ENCODE assay signal across 8 cellular contexts in genomic region chr2:41736105-41736567, GRCh38.
DNase-seq lines count a peak whose midpoint lies in the region; ATAC-seq and TF ChIP-seq lines count a peak whose summit lies in the region.

No MANE protein-coding gene starts in this region.

- 71% methylated on average over 5 of the region's 5 CpGs for WGBS in smooth muscle cell (ENCODE audit: low lambda C conversion rate)

- DNase-seq in activated CD4-positive, alpha-beta T cell treated with anti-CD3 and anti-CD28 coated beads for 36 hours: no peak
- DNase-seq in activated CD4-positive, alpha-beta T cell treated with anti-CD3 and anti-CD28 coated beads, Interleukin-2, amount 10 ng/mL, durations not matched to agents 7 days and 5 days: no peak
- DNase-seq in OCI-M2 (lab: John Stamatoyannopoulos, UW; ENCODE audit: unreplicated experiment): peak; percentile 50
- no peak for DNase-seq in smooth muscle cell (lab: John Stamatoyannopoulos, UW; ENCODE audit: unreplicated experiment)
- DNase-seq in NCI-H82 (lab: John Stamatoyannopoulos, UW): no peak
- DNase-seq in ascending aorta (ENCODE audit: low spot score in 2 of 2): no peak
- no peak for DNase-seq in COR-L47 (lab: John Stamatoyannopoulos, UW)

- H3K36me3 Mint-ChIP-seq in activated CD4-positive, alpha-beta T cell treated with anti-CD3 and anti-CD28 coated beads for 36 hours (ENCODE audit: low read depth): no peaks in the 10 kb centered on the region
- H3K36me3 Mint-ChIP-seq in activated CD4-positive, alpha-beta T cell treated with anti-CD3 and anti-CD28 coated beads, Interleukin-2, amount 10 ng/mL, durations not matched to agents 7 days and 5 days (ENCODE audit: low read depth): no peaks in the 10 kb centered on the region

- peaks cover 13% of the 10 kb centered on the region for H3K27me3 Mint-ChIP-seq in activated CD4-positive, alpha-beta T cell treated with anti-CD3 and anti-CD28 coated beads for 36 hours
- H3K27me3 Mint-ChIP-seq in activated CD4-positive, alpha-beta T cell treated with anti-CD3 and anti-CD28 coated beads, Interleukin-2, amount 10 ng/mL, durations not matched to agents 7 days and 5 days: peaks cover 10% of the 10 kb centered on the region

- peak overlapping the region; percentile 1 for H2AFZ ChIP-seq in smooth muscle cell (ENCODE audit: low read depth)

- H3F3A ChIP-seq in smooth muscle cell (ENCODE audit: low read depth): peaks cover 5% of the 10 kb centered on the region

- no peaks in the 10 kb centered on the region for H3K79me2 ChIP-seq in smooth muscle cell (ENCODE audit: low read depth)

- H3K36me3 ChIP-seq in smooth muscle cell (ENCODE audit: low read depth): no peaks in the 10 kb centered on the region
- no peaks in the 10 kb centered on the region for H3K36me3 ChIP-seq in ascending aorta

- peaks cover 10% of the 10 kb centered on the region for H3K4me1 ChIP-seq in smooth muscle cell (ENCODE audit: low read depth)
- peaks cover 0 to 3% of the 10 kb centered on the region in 2 donors for H3K4me1 ChIP-seq in ascending aorta

- ATAC-seq in activated CD4-positive, alpha-beta T cell treated with anti-CD3 and anti-CD28 coated beads for 36 hours: peak; percentile 36
- ATAC-seq in HG03064 (IDR thresholded peaks at IDR 0.05; ENCODE audit: low read depth, unreplicated experiment): peak; percentile 90

- TF ChIP-seq CTCF in smooth muscle cell (IDR thresholded peaks at IDR 0.05; ENCODE audit: borderline replicate concordance, insufficient read depth, poor library complexity, severe bottlenecking) (no peak), ascending aorta (IDR thresholded peaks at IDR 0.05) (no peak)

- H4K20me1 ChIP-seq in smooth muscle cell (ENCODE audit: low read depth): no peaks in the 10 kb centered on the region

- H3K9me3 ChIP-seq in smooth muscle cell (replicated peaks; ENCODE audit: low read depth): no peaks in the 10 kb centered on the region
- no peaks in the 10 kb centered on the region for H3K9me3 ChIP-seq in ascending aorta

- no peak overlapping the region for H3K4me3 ChIP-seq in smooth muscle cell
- H3K4me3 ChIP-seq in ascending aorta: no peak overlapping the region

- H3K9ac ChIP-seq in smooth muscle cell (ENCODE audit: low read depth): no peak overlapping the region

- intact Hi-C loops in activated CD4-positive, alpha-beta T cell treated with anti-CD3 and anti-CD28 coated beads for 36 hours (cut with DNase I, micrococcal nuclease): no loop called here
- intact Hi-C loops in ascending aorta (cut with DNase I): no loop called here

- no peaks in the 10 kb centered on the region for H3K4me1 Mint-ChIP-seq in activated CD4-positive, alpha-beta T cell treated with anti-CD3 and anti-CD28 coated beads for 36 hours
- H3K4me1 Mint-ChIP-seq in activated CD4-positive, alpha-beta T cell treated with anti-CD3 and anti-CD28 coated beads, Interleukin-2, amount 10 ng/mL, durations not matched to agents 7 days and 5 days: no peaks in the 10 kb centered on the region

- POLR2A ChIA-PET in activated CD4-positive, alpha-beta T cell treated with anti-CD3 and anti-CD28 coated beads for 36 hours (lab: Charles Lee): no interaction called here
- POLR2A ChIA-PET in activated CD4-positive, alpha-beta T cell treated with anti-CD3 and anti-CD28 coated beads, Interleukin-2, amount 10 ng/mL, durations not matched to agents 7 days and 5 days (lab: Charles Lee): no interaction called here

- H3K27me3 ChIP-seq in smooth muscle cell (ENCODE audit: low read depth) (no peaks in the 10 kb centered on the region), ascending aorta (no peaks in the 10 kb centered on the region)

- no peak overlapping the region for H3K27ac ChIP-seq in smooth muscle cell (ENCODE audit: low read depth)
- H3K27ac ChIP-seq in ascending aorta: peak overlapping the region in 1 of 2 donors; percentile 65

- H3K4me3 Mint-ChIP-seq in activated CD4-positive, alpha-beta T cell treated with anti-CD3 and anti-CD28 coated beads for 36 hours: no peak overlapping the region
- H3K4me3 Mint-ChIP-seq in activated CD4-positive, alpha-beta T cell treated with anti-CD3 and anti-CD28 coated beads, Interleukin-2, amount 10 ng/mL, durations not matched to agents 7 days and 5 days: no peak overlapping the region

- no peak overlapping the region for H3K27ac Mint-ChIP-seq in activated CD4-positive, alpha-beta T cell treated with anti-CD3 and anti-CD28 coated beads for 36 hours
- no peak overlapping the region for H3K27ac Mint-ChIP-seq in activated CD4-positive, alpha-beta T cell treated with anti-CD3 and anti-CD28 coated beads, Interleukin-2, amount 10 ng/mL, durations not matched to agents 7 days and 5 days

- H3K4me2 ChIP-seq in smooth muscle cell: peak overlapping the region; percentile 37

- CTCF ChIA-PET in activated CD4-positive, alpha-beta T cell treated with anti-CD3 and anti-CD28 coated beads for 36 hours (lab: Charles Lee): interaction anchor here (0.5 kb wide), 1 partner anchor 24 kb away, joined by 4 read pairs; no protein-coding TSS in a partner anchor
- CTCF ChIA-PET in activated CD4-positive, alpha-beta T cell treated with anti-CD3 and anti-CD28 coated beads, Interleukin-2, amount 10 ng/mL, durations not matched to agents 7 days and 5 days (lab: Charles Lee): interaction anchor here (0.8 kb wide), 1 partner anchor 8 kb away, joined by 4 read pairs; no protein-coding TSS in a partner anchor

- no peaks in the 10 kb centered on the region for H3K9me3 Mint-ChIP-seq in activated CD4-positive, alpha-beta T cell treated with anti-CD3 and anti-CD28 coated beads for 36 hours (ENCODE audit: low read depth)
- no peaks in the 10 kb centered on the region for H3K9me3 Mint-ChIP-seq in activated CD4-positive, alpha-beta T cell treated with anti-CD3 and anti-CD28 coated beads, Interleukin-2, amount 10 ng/mL, durations not matched to agents 7 days and 5 days
